In genomic region chr7:69661342-69661741, GRCh38 we compare ENCODE assay signal across 13 cellular contexts.
"Had no signal": no experiment of that assay in that cellular context is flagged by ENCODE, and none has a peak within 500 bp of the region (broad histone marks: within the 10 kb centered on the region; RNA-seq: fewer than 3 reads in every experiment).

No MANE protein-coding gene starts in this region.

- H3K36me3 ChIP-seq: lower lobe of right lung, pancreas had no signal

- H3K27me3 ChIP-seq: pancreas had no signal

- FAIRE-seq: pancreas, urothelium cell line had no signal

- H3K4me1 ChIP-seq: pancreas had no signal

- H3K27ac Mint-ChIP-seq: activated CD8-positive, alpha-beta T cell treated with anti-CD3 and anti-CD28 coated beads, Interleukin-2, amount 10 ng/mL, durations not matched to agents 7 days and 5 days; mesothelial cell of epicardium had no signal

- H3K36me3 Mint-ChIP-seq: mesothelial cell of epicardium had no signal

- ATAC-seq: activated CD8-positive, alpha-beta T cell treated with anti-CD3 and anti-CD28 coated beads, Interleukin-2, amount 10 ng/mL, durations not matched to agents 7 days and 5 days; foreskin keratinocyte; left cardiac atrium; lower lobe of right lung; pancreas had no signal

- H3K27ac ChIP-seq: foreskin keratinocyte, lower lobe of right lung, pancreas had no signal

- H3K4me3 Mint-ChIP-seq: activated CD8-positive, alpha-beta T cell treated with anti-CD3 and anti-CD28 coated beads, Interleukin-2, amount 10 ng/mL, durations not matched to agents 7 days and 5 days; mesothelial cell of epicardium had no signal

- DNase-seq: activated CD4-positive, alpha-beta T cell treated with anti-CD3 and anti-CD28 coated beads for 48 hours; activated CD8-positive, alpha-beta memory T cell treated with anti-CD3 and anti-CD28 coated beads, Interleukin-2, amount 50 U/mL, for 48 hours; activated CD8-positive, alpha-beta T cell treated with anti-CD3 and anti-CD28 coated beads, Interleukin-2, amount 10 ng/mL, durations not matched to agents 7 days and 5 days; activated naive CD4-positive, alpha-beta T cell; aorta; foreskin keratinocyte; head of caudate nucleus; left cardiac atrium; lower lobe of right lung; pancreas; stimulated activated CD4-positive, alpha-beta T cell treated with anti-CD3 and anti-CD28 coated beads, Interleukin-4, amount 100 ng/mL, for 24 hours had no signal

- H3K4me3 ChIP-seq: lower lobe of right lung, pancreas had no signal

- H3K9me3 Mint-ChIP-seq: mesothelial cell of epicardium had no signal

- H3K9me3 ChIP-seq: lower lobe of right lung, pancreas had no signal
